In the genomic region with DNA sequence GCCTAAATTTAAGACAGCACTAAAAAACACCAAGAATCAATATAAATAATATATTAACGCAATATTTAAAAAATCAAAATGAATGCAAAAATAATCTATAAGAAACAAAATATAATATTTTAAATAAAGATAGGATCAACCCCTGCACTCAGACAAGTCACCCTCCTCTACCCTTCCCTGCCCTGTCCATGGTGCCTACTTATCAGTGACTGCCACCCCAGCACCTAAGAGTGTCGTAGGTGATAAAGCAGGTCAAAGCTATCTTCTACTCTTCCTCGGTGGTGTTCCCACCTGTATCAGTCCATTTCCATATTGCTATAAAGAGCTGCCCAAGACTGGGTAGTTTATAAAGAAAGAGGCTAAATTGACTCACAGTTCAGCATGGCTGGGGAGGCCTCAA, we compare ENCODE assay signal across 26 cellular contexts.
"Had no signal": no experiment of that assay in that cellular context is flagged by ENCODE, and none has a peak within 500 bp of the region (broad histone marks: within the 10 kb centered on the region; RNA-seq: fewer than 3 reads in every experiment).

No MANE protein-coding gene starts in this region.

- H3K27me3 ChIP-seq: left lung, pancreas, tibial nerve, uterus had no signal

- FAIRE-seq: kidney, pancreas had no signal

- ATAC-seq: left colon; left lung; lower lobe of right lung; naive thymus-derived CD8-positive, alpha-beta T cell; pancreas; right cardiac atrium; sciatic nerve; stimulated activated effector memory CD8-positive, alpha-beta T cell treated with anti-CD3 and anti-CD28 coated beads, Interleukin-12 subunit alpha, Interleukin-12 subunit beta, amount 100 ng/mL, for 72 hours; stimulated activated naive CD8-positive, alpha-beta T cell treated with anti-CD3 and anti-CD28 coated beads, Interleukin-15, amount 100 ng/mL, for 72 hours had no signal

- H3K36me3 ChIP-seq: left lung, lower lobe of right lung, pancreas, prostate gland, tibial nerve, uterus had no signal

- DNase-seq: hippocampal formation; kidney; left colon; left lung; lower lobe of right lung; mammary epithelial cell; mesenchymal stem cell; naive thymus-derived CD8-positive, alpha-beta T cell; nucleus accumbens; pancreas; posterior cingulate gyrus; retina; right cardiac atrium; stimulated activated CD4-positive, alpha-beta T cell treated with anti-CD3 and anti-CD28 coated beads, Interleukin-12 subunit alpha, Interleukin-12 subunit beta, amount 100 ng/mL, for 4 hours; stimulated activated CD4-positive, alpha-beta T cell treated with anti-CD3 and anti-CD28 coated beads, Interleukin-15, amount 100 ng/mL, for 24 hours; stimulated activated CD4-positive, alpha-beta T cell treated with anti-CD3 and anti-CD28 coated beads, Interleukin-2, amount 100 ng/mL, for 24 hours; stimulated activated CD4-positive, alpha-beta T cell treated with anti-CD3 and anti-CD28 coated beads, Interleukin-4, amount 100 ng/mL, for 1 hour; stimulated activated naive CD4-positive, alpha-beta T cell; stimulated activated naive CD8-positive, alpha-beta T cell treated with anti-CD3 and anti-CD28 coated beads, Interleukin-15, amount 100 ng/mL, for 72 hours; substantia nigra; uterus had no signal

- H3K27ac ChIP-seq: left lung, lower lobe of right lung, pancreas, prostate gland, skin epidermis, tibial nerve, uterus had no signal

- H3K4me3 ChIP-seq: left lung, lower lobe of right lung, pancreas, prostate gland, skin epidermis, tibial nerve, uterus had no signal

- H3K9me3 ChIP-seq: left lung, lower lobe of right lung, pancreas, prostate gland, tibial nerve, uterus had no signal

- H3K4me1 ChIP-seq: left lung, lower lobe of right lung, pancreas, prostate gland, tibial nerve, uterus had no signal
